ENCODE assay signal across 1 cellular context in genomic region chr13:40189885-40190655, GRCh38.
TF ChIP-seq lines count a peak whose summit lies in the region.

No MANE protein-coding gene starts in this region.

TF ChIP-seq in SK-N-SH, 30 proteins besides CTCF, POLR2A, EP300 and RAD21 (continued from another document):
- TF ChIP-seq REST (IDR thresholded peaks at IDR 0.05; ENCODE audit: low read depth, low read length), result no peak
- no peak for TF ChIP-seq GATA2 (CRISPR knock-in tag; IDR thresholded peaks at IDR 0.05)
- no peak for TF ChIP-seq EZH2phosphoT487 (IDR thresholded peaks at IDR 0.05; ENCODE audit: borderline replicate concordance, low read depth)
